Comparison of ENCODE assay signal across 14 cellular contexts in the genomic region with DNA sequence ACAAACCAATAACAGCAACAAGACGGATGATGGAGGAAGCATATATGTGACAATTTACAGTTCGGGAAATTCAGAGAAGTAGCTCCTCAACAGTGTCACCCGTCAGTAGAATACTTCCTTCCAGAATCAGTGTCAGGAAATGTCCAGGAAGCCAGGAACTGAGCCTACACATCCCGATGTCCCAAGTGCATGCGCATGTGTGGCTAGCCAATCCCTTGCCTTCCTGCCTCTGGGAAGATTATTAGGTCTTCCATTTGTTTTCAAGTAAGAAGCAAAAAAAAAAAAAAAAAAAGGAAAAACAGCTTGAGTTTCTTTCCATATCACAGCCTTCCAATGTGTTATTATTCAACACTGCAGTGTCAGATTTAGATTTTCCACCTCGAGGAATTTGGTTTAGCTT. TPM values are rescaled to one million over a fixed set of nuclear protein-coding genes. Genes with fewer than 3 reads are reported as not detected.
DNase-seq lines count a peak whose midpoint lies in the region; ATAC-seq and TF ChIP-seq lines count a peak whose summit lies in the region.
"Had no signal": no experiment of that assay in that cellular context is flagged by ENCODE, and none has a peak within 500 bp of the region (broad histone marks: within the 10 kb centered on the region; RNA-seq: fewer than 3 reads in every experiment).

No MANE protein-coding gene starts in this region.

- peaks cover 14% of the 10 kb centered on the region for H3K36me3 Mint-ChIP-seq in stimulated activated naive CD8-positive, alpha-beta T cell treated with anti-CD3 and anti-CD28 coated beads, Interleukin-15, Interleukin-2, amounts not matched to agents 100 ng/mL and 50 ng/mL, for 24 hours (ENCODE audit: low read depth)
- H3K36me3 Mint-ChIP-seq in glutamatergic neuron (ENCODE audit: unreplicated experiment) (no peaks in the 10 kb centered on the region), chondrocyte (ENCODE audit: low read depth) (no peaks in the 10 kb centered on the region)
- peaks cover 3 to 7% of the 10 kb centered on the region in 2 donors for H3K36me3 Mint-ChIP-seq in stimulated activated naive B cell treated with anti-CD40 and anti-IgM and Interleukin-4, amounts not matched to agents 10 μg/mL and 1 μg/mL and 100 μg/mL, for 72 hours

- peak overlapping the region; percentile 26 for H3K4me3 Mint-ChIP-seq in stimulated activated naive CD8-positive, alpha-beta T cell treated with anti-CD3 and anti-CD28 coated beads, Interleukin-15, Interleukin-2, amounts not matched to agents 100 ng/mL and 50 ng/mL, for 24 hours
- peak overlapping the region; percentile 92 for H3K4me3 Mint-ChIP-seq in glutamatergic neuron (ENCODE audit: unreplicated experiment)
- no peak overlapping the region for H3K4me3 Mint-ChIP-seq in chondrocyte (ENCODE audit: unreplicated experiment)
- H3K4me3 Mint-ChIP-seq in stimulated activated naive B cell treated with anti-CD40 and anti-IgM and Interleukin-4, amounts not matched to agents 10 μg/mL and 1 μg/mL and 100 μg/mL, for 72 hours, result no peak overlapping the region

- H3K27ac Mint-ChIP-seq in stimulated activated naive CD8-positive, alpha-beta T cell treated with anti-CD3 and anti-CD28 coated beads, Interleukin-15, Interleukin-2, amounts not matched to agents 100 ng/mL and 50 ng/mL, for 24 hours, result no peak overlapping the region
- H3K27ac Mint-ChIP-seq in glutamatergic neuron (ENCODE audit: unreplicated experiment), result no peak overlapping the region
- no peak overlapping the region for H3K27ac Mint-ChIP-seq in chondrocyte (ENCODE audit: unreplicated experiment)
- no peak overlapping the region for H3K27ac Mint-ChIP-seq in stimulated activated naive B cell treated with anti-CD40 and anti-IgM and Interleukin-4, amounts not matched to agents 10 μg/mL and 1 μg/mL and 100 μg/mL, for 72 hours
- H3K27ac Mint-ChIP-seq: activated naive CD4-positive, alpha-beta T cell treated with anti-CD3 and anti-CD28 coated beads for 36 hours had no signal

- H3K4me1 Mint-ChIP-seq in stimulated activated naive CD8-positive, alpha-beta T cell treated with anti-CD3 and anti-CD28 coated beads, Interleukin-15, Interleukin-2, amounts not matched to agents 100 ng/mL and 50 ng/mL, for 24 hours (ENCODE audit: low read depth), result peaks cover 41% of the 10 kb centered on the region
- H3K4me1 Mint-ChIP-seq in glutamatergic neuron (ENCODE audit: low read depth, unreplicated experiment), result peaks cover 16% of the 10 kb centered on the region
- H3K4me1 Mint-ChIP-seq in chondrocyte (ENCODE audit: low read depth), result peaks cover 24% of the 10 kb centered on the region
- H3K4me1 Mint-ChIP-seq in stimulated activated naive B cell treated with anti-CD40 and anti-IgM and Interleukin-4, amounts not matched to agents 10 μg/mL and 1 μg/mL and 100 μg/mL, for 72 hours, result peaks cover 21 to 25% of the 10 kb centered on the region in 2 donors

- no peaks in the 10 kb centered on the region for H3K27me3 Mint-ChIP-seq in stimulated activated naive CD8-positive, alpha-beta T cell treated with anti-CD3 and anti-CD28 coated beads, Interleukin-15, Interleukin-2, amounts not matched to agents 100 ng/mL and 50 ng/mL, for 24 hours
- peaks cover 2% of the 10 kb centered on the region for H3K27me3 Mint-ChIP-seq in glutamatergic neuron (ENCODE audit: unreplicated experiment)
- H3K27me3 Mint-ChIP-seq in chondrocyte (ENCODE audit: low read depth), result no peaks in the 10 kb centered on the region
- no peaks in the 10 kb centered on the region for H3K27me3 Mint-ChIP-seq in stimulated activated naive B cell treated with anti-CD40 and anti-IgM and Interleukin-4, amounts not matched to agents 10 μg/mL and 1 μg/mL and 100 μg/mL, for 72 hours

- TF ChIP-seq CTCF in glutamatergic neuron (IDR thresholded peaks at IDR 0.05; ENCODE audit: partially characterized antibody, unreplicated experiment), result no peak
- TF ChIP-seq CTCF in vagina (IDR thresholded peaks at IDR 0.05), result no peak
- no peak for TF ChIP-seq CTCF in chondrocyte (IDR thresholded peaks at IDR 0.05)

- no peak for DNase-seq in stimulated activated naive CD8-positive, alpha-beta T cell treated with anti-CD3 and anti-CD28 coated beads, Interleukin-15, Interleukin-2, amounts not matched to agents 100 U/mL and 50 U/mL, for 24 hours
- DNase-seq in SJCRH30, result peak in 1 of 2 experiments; percentile 30
- DNase-seq in glutamatergic neuron, result no peak
- DNase-seq in vagina (ENCODE audit: extremely low spot score in 2 of 2), result no peak
- DNase-seq in chondrocyte (ENCODE audit: low spot score), result no peak
- DNase-seq in stimulated activated naive B cell treated with anti-CD40 and anti-IgM and Interleukin-4, amounts not matched to agents 10 μg/mL and 1 μg/mL and 100 μg/mL, for 72 hours, result no peak
- DNase-seq: activated CD4-positive, alpha-beta memory T cell treated with anti-CD3 and anti-CD28 coated beads, Interleukin-2, amount 10 ng/mL, durations not matched to agents 7 days and 5 days; activated naive CD4-positive, alpha-beta T cell treated with anti-CD3 and anti-CD28 coated beads for 36 hours; C1 segment of cervical spinal cord; NCI-H2107; SHP77; thyroid gland had no signal

- intact Hi-C loops in vagina (cut with DNase I), result loop anchor here (10.0 kb wide), 1 partner anchor 99 kb away; no protein-coding TSS in a partner anchor

- no peak for TF ChIP-seq POLR2A in vagina (IDR thresholded peaks at IDR 0.05)

- H3K36me3 ChIP-seq in SJCRH30 (no peaks in the 10 kb centered on the region), vagina (no peaks in the 10 kb centered on the region)
- H3K36me3 ChIP-seq: thyroid gland had no signal

- H3K27ac ChIP-seq in SJCRH30 (no peak overlapping the region), vagina (peak overlapping the region; percentile 93)

- H3K4me3 ChIP-seq in SJCRH30 (peak overlapping the region; percentile 67; the same call in 1 of the 2 replicates), vagina (no peak overlapping the region)

- H3K9me3 ChIP-seq in SJCRH30 (replicated peaks) (no peaks in the 10 kb centered on the region), vagina (no peaks in the 10 kb centered on the region)
- H3K9me3 ChIP-seq: thyroid gland had no signal

- no peaks in the 10 kb centered on the region for H3K27me3 ChIP-seq in SJCRH30
- H3K27me3 ChIP-seq in vagina, result no peaks in the 10 kb centered on the region
- H3K27me3 ChIP-seq: thyroid gland had no signal

- H3K4me1 ChIP-seq in SJCRH30 (0 out of 2 replicates have a peak, but pooled peaks cover 4% of the 10 kb centered on the region), vagina (peaks cover 15% of the 10 kb centered on the region)

- H3K9me3 Mint-ChIP-seq in stimulated activated naive CD8-positive, alpha-beta T cell treated with anti-CD3 and anti-CD28 coated beads, Interleukin-15, Interleukin-2, amounts not matched to agents 100 ng/mL and 50 ng/mL, for 24 hours, result no peaks in the 10 kb centered on the region
- peaks cover 4% of the 10 kb centered on the region for H3K9me3 Mint-ChIP-seq in glutamatergic neuron (ENCODE audit: unreplicated experiment)
- no peaks in the 10 kb centered on the region for H3K9me3 Mint-ChIP-seq in chondrocyte (ENCODE audit: low read depth)
- H3K9me3 Mint-ChIP-seq in stimulated activated naive B cell treated with anti-CD40 and anti-IgM and Interleukin-4, amounts not matched to agents 10 μg/mL and 1 μg/mL and 100 μg/mL, for 72 hours, result no peaks in the 10 kb centered on the region
- H3K9me3 Mint-ChIP-seq: activated CD4-positive, alpha-beta memory T cell treated with anti-CD3 and anti-CD28 coated beads, Interleukin-2, amount 10 ng/mL, durations not matched to agents 7 days and 5 days; activated naive CD4-positive, alpha-beta T cell treated with anti-CD3 and anti-CD28 coated beads for 36 hours had no signal

- no peak for ATAC-seq in stimulated activated naive CD8-positive, alpha-beta T cell treated with anti-CD3 and anti-CD28 coated beads, Interleukin-15, Interleukin-2, amounts not matched to agents 100 U/mL and 50 U/mL, for 24 hours
- ATAC-seq in HG03280 (IDR thresholded peaks at IDR 0.05; ENCODE audit: unreplicated experiment), result no peak
- no peak for ATAC-seq in stimulated activated naive B cell treated with anti-CD40 and anti-IgM and Interleukin-4, amounts not matched to agents 10 μg/mL and 1 μg/mL and 100 μg/mL, for 72 hours (replicated peaks)

RNA-seq across cellular contexts. Expression of a gene that starts 1.3 kb away (rescaled TPM):
- total RNA-seq in SJCRH30 (2014; rRNA removed; shearing (Covaris generic)), result 2.9 and 3.5 TPM in 2 replicates
- total RNA-seq in glutamatergic neuron (ENCODE audit: unreplicated experiment) (40.3 TPM), vagina (8.1 TPM), chondrocyte (3.2 to 5.4 TPM (median 5.1 TPM) in 3 replicates)

RNA-seq across cellular contexts. Expression of a gene that starts 9.4 kb away (rescaled TPM):
- total RNA-seq in SJCRH30 (2014; rRNA removed; shearing (Covaris generic)), result 49.6 and 69.7 TPM in 2 replicates
- 55.7 TPM for total RNA-seq in glutamatergic neuron (ENCODE audit: unreplicated experiment)
- total RNA-seq in vagina, result 26.0 TPM
- total RNA-seq in chondrocyte, result 44.2 to 50.9 TPM (median 44.5 TPM) in 3 replicates

Comparison
In these comparisons a context has a peak if more than half of its experiments do, and no peak if none do; other contexts are left out.
1. H3K4me3 Mint-ChIP-seq: peak in stimulated activated naive CD8-positive, alpha-beta T cell treated with anti-CD3 and anti-CD28 coated beads, Interleukin-15, Interleukin-2, amounts not matched to agents 100 ng/mL and 50 ng/mL, for 24 hours (single experiment) and glutamatergic neuron (single experiment); none in chondrocyte (single experiment) and stimulated activated naive B cell treated with anti-CD40 and anti-IgM and Interleukin-4, amounts not matched to agents 10 μg/mL and 1 μg/mL and 100 μg/mL, for 72 hours (0 of 2).